ENCODE assay signal across 26 cellular contexts in the genomic region with DNA sequence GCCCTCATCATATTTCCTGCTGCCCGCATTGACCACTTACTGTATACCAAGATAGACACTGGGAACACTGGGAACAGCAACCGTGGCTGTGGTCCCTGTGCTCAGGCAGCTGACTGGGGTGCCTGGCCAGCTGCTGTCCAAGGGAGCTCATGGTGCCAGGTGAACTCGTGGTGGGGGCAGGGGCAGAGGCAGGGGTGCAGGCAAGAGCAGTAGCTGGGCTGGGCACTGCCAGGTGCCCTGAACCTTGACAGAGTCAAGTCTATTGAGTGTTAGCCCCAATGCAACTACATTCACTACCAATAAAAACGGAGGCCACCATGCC.
"Had no signal": no experiment of that assay in that cellular context is flagged by ENCODE, and none has a peak within 500 bp of the region (broad histone marks: within the 10 kb centered on the region; RNA-seq: fewer than 3 reads in every experiment).

No MANE protein-coding gene starts in this region.

- H3K9ac ChIP-seq: SK-N-SH had no signal

- H3K9me3 ChIP-seq: MG63, SK-N-SH had no signal

- H3K4me2 ChIP-seq: SK-N-SH had no signal

- H3K4me3 Mint-ChIP-seq: activated CD4-positive, alpha-beta memory T cell treated with anti-CD3 and anti-CD28 coated beads, Interleukin-2, amount 10 ng/mL, durations not matched to agents 7 days and 5 days; activated CD4-positive, alpha-beta T cell treated with anti-CD3 and anti-CD28 coated beads for 36 hours; activated naive CD4-positive, alpha-beta T cell treated with anti-CD3 and anti-CD28 coated beads for 36 hours; activated naive CD8-positive, alpha-beta T cell; activated T-helper 17 cell treated with anti-CD3 and anti-CD28 coated beads, Interleukin-2, amount 50 U/mL, for 72 hours had no signal

- H3K27me3 Mint-ChIP-seq: activated CD4-positive, alpha-beta memory T cell treated with anti-CD3 and anti-CD28 coated beads, Interleukin-2, amount 10 ng/mL, durations not matched to agents 7 days and 5 days; activated CD4-positive, alpha-beta T cell treated with anti-CD3 and anti-CD28 coated beads for 36 hours; activated naive CD8-positive, alpha-beta T cell; activated T-helper 17 cell treated with anti-CD3 and anti-CD28 coated beads, Interleukin-2, amount 50 U/mL, for 72 hours had no signal

- H3K4me3 ChIP-seq: cardiac muscle cell, MG63, SJCRH30 had no signal

- DNase-seq: activated CD4-positive, alpha-beta memory T cell treated with anti-CD3 and anti-CD28 coated beads, Interleukin-2, amount 10 ng/mL, durations not matched to agents 7 days and 5 days; activated CD4-positive, alpha-beta T cell treated with anti-CD3 and anti-CD28 coated beads for 36 hours; activated CD4-positive, alpha-beta T cell treated with anti-CD3 and anti-CD28 coated beads, Interleukin-2, amount 50 U/mL, for 1 hour; activated gamma-delta T cell; activated naive CD4-positive, alpha-beta T cell treated with anti-CD3 and anti-CD28 coated beads for 36 hours; activated T-cell treated with anti-CD3 and anti-CD28 coated beads for 4 hours; activated T-cell treated with anti-CD3 and anti-CD28 coated beads, Interleukin-2, amount 50 U/mL, for 48 hours; brain microvascular endothelial cell; MG63; NCI-H1092 treated with DMSO at 0.1 percent for 48 hours; NCI-H1417 treated with DMSO at 0.1 percent for 48 hours; NCI-H1694; NCI-H2029; NCI-H2107; NCI-H2171 treated with DMSO at 0.1 percent for 48 hours; NCI-H226; NCI-H774; OCI-M1; SK-N-SH; T-helper 1 cell had no signal

- H3K9me3 Mint-ChIP-seq: activated CD4-positive, alpha-beta memory T cell treated with anti-CD3 and anti-CD28 coated beads, Interleukin-2, amount 10 ng/mL, durations not matched to agents 7 days and 5 days; activated naive CD4-positive, alpha-beta T cell treated with anti-CD3 and anti-CD28 coated beads for 36 hours; activated T-helper 17 cell treated with anti-CD3 and anti-CD28 coated beads, Interleukin-2, amount 50 U/mL, for 72 hours had no signal

- ATAC-seq: activated CD4-positive, alpha-beta T cell treated with anti-CD3 and anti-CD28 coated beads for 36 hours; activated T-helper 17 cell treated with anti-CD3 and anti-CD28 coated beads, Interleukin-2, amount 50 U/mL, for 72 hours; Panc1 had no signal

- H3K36me3 ChIP-seq: brain microvascular endothelial cell, cardiac muscle cell, MG63, SJCRH30 had no signal

- H3K27ac ChIP-seq: brain microvascular endothelial cell, SJCRH30, VCaP had no signal

- H3K27ac Mint-ChIP-seq: activated CD4-positive, alpha-beta memory T cell treated with anti-CD3 and anti-CD28 coated beads, Interleukin-2, amount 10 ng/mL, durations not matched to agents 7 days and 5 days; activated CD4-positive, alpha-beta T cell treated with anti-CD3 and anti-CD28 coated beads for 36 hours; activated naive CD4-positive, alpha-beta T cell treated with anti-CD3 and anti-CD28 coated beads for 36 hours; activated naive CD8-positive, alpha-beta T cell; activated T-helper 17 cell treated with anti-CD3 and anti-CD28 coated beads, Interleukin-2, amount 50 U/mL, for 72 hours had no signal

- H3K4me1 Mint-ChIP-seq: activated CD4-positive, alpha-beta memory T cell treated with anti-CD3 and anti-CD28 coated beads, Interleukin-2, amount 10 ng/mL, durations not matched to agents 7 days and 5 days; activated CD4-positive, alpha-beta T cell treated with anti-CD3 and anti-CD28 coated beads for 36 hours; activated T-helper 17 cell treated with anti-CD3 and anti-CD28 coated beads, Interleukin-2, amount 50 U/mL, for 72 hours had no signal

- H3K36me3 Mint-ChIP-seq: activated naive CD8-positive, alpha-beta T cell had no signal

- H3K27me3 ChIP-seq: brain microvascular endothelial cell, cardiac muscle cell, MG63, SJCRH30 had no signal
